Comparison of ENCODE assay signal across 1 cellular context in the genomic region with DNA sequence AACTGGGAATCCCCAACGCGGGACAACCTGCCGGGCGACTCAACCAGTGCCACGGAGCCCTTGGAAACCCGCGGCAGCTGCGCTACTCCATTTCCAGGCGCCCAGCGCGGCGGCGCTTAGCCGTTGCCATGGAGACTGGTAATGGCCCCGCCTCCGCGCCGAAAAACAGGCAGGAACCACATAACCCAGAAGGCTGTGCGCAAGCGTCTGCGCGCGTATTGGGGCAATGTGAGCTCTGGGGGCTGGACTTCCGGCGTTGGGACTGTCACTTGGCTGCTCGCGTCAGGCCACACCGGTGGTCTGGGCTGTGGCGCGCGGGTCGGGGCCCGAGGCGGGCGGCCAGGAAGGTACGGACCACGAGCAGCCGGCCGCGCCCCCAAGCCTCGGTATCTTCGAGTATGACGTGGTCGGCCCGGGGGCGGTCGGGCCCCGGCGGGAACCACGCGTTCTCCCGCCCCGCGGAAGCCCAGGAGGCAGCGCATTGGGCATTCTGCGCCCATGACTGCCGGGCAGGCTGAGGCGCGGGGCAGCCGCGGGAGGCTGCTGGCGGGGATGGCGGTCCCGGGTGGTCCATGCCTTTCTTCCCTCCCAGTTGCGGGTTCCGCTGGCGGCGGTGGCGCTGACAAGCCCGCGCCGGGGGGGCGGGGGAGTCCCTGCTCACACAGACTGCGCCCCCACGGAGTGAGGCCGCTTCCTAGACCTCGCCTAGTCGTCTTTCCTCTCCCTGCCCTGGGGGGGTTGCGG.
TF ChIP-seq lines count a peak whose summit lies in the region.

Gene ZNF324B, plus strand, starts transcription at position 265 of the 744 bp plus-strand sequence. CDS start 2,080 bp downstream, outside the sequence.

TF ChIP-seq in HCT116, 20 proteins besides CTCF, POLR2A, EP300 and RAD21 (continued from another document):
- TF ChIP-seq ATF3 (IDR thresholded peaks at IDR 0.05) (no peak), SP1 (IDR thresholded peaks at IDR 0.05; ENCODE audit: low read depth) (peak; percentile 81), ELF1 (IDR thresholded peaks at IDR 0.05; ENCODE audit: borderline replicate concordance, low read depth) (no peak; the same call in 1 of the 2 replicates), SRF (IDR thresholded peaks at IDR 0.05; ENCODE audit: low read depth) (no peak), JUND (IDR thresholded peaks at IDR 0.05) (no peak), POLR2AphosphoS5 (IDR thresholded peaks at IDR 0.05; ENCODE audit: low read depth, low read length) (peak; percentile 70), CEBPB (IDR thresholded peaks at IDR 0.05; ENCODE audit: low read depth) (no peak), EGR1 (IDR thresholded peaks at IDR 0.05; ENCODE audit: low read depth) (peak; percentile 72)
- TF ChIP-seq, protein P1, sequence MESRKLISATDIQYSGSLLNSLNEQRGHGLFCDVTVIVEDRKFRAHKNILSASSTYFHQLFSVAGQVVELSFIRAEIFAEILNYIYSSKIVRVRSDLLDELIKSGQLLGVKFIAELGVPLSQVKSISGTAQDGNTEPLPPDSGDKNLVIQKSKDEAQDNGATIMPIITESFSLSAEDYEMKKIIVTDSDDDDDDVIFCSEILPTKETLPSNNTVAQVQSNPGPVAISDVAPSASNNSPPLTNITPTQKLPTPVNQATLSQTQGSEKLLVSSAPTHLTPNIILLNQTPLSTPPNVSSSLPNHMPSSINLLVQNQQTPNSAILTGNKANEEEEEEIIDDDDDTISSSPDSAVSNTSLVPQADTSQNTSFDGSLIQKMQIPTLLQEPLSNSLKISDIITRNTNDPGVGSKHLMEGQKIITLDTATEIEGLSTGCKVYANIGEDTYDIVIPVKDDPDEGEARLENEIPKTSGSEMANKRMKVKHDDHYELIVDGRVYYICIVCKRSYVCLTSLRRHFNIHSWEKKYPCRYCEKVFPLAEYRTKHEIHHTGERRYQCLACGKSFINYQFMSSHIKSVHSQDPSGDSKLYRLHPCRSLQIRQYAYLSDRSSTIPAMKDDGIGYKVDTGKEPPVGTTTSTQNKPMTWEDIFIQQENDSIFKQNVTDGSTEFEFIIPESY (IDR thresholded peaks at IDR 0.05; ENCODE audit: extremely low read depth, insufficient replicate concordance, low read length), result no peak
- TF ChIP-seq, protein P2, sequence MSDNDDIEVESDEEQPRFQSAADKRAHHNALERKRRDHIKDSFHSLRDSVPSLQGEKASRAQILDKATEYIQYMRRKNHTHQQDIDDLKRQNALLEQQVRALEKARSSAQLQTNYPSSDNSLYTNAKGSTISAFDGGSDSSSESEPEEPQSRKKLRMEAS (IDR thresholded peaks at IDR 0.05), result peak; percentile 71
